Comparison of ENCODE assay signal across 1 cellular context in genomic region chr3:78455737-78456136, GRCh38.
TF ChIP-seq lines count a peak whose summit lies in the region.

No MANE protein-coding gene starts in this region.

TF ChIP-seq in GM23338, 12 proteins besides CTCF, POLR2A, EP300 and RAD21 (continued from another document):
- TF ChIP-seq REST (IDR thresholded peaks at IDR 0.05; ENCODE audit: unreplicated experiment) (no peak), NANOG (IDR thresholded peaks at IDR 0.05; ENCODE audit: borderline replicate concordance) (no peak)
